In genomic region chr1:158942490-158942889, GRCh38 we compare ENCODE assay signal across 21 cellular contexts. TPM values are rescaled to one million over a fixed set of nuclear protein-coding genes. Genes with fewer than 3 reads are reported as not detected.
DNase-seq lines count a peak whose midpoint lies in the region; ATAC-seq and TF ChIP-seq lines count a peak whose summit lies in the region.
"Had no signal": no experiment of that assay in that cellular context is flagged by ENCODE, and none has a peak within 500 bp of the region (broad histone marks: within the 10 kb centered on the region; RNA-seq: fewer than 3 reads in every experiment).

No MANE protein-coding gene starts in this region.

- no peaks in the 10 kb centered on the region for H3K9me3 Mint-ChIP-seq in activated CD8-positive, alpha-beta T cell treated with anti-CD3 and anti-CD28 coated beads for 36 hours
- H3K9me3 Mint-ChIP-seq in activated CD8-positive, alpha-beta T cell treated with anti-CD3 and anti-CD28 coated beads, Interleukin-2, amount 10 ng/mL, durations not matched to agents 7 days and 5 days (ENCODE audit: insufficient read depth), result no peaks in the 10 kb centered on the region
- H3K9me3 Mint-ChIP-seq in activated naive CD8-positive, alpha-beta T cell treated with anti-CD3 and anti-CD28 coated beads, Interleukin-2, amount 50 U/mL, for 24 hours, result no peaks in the 10 kb centered on the region
- H3K9me3 Mint-ChIP-seq in activated naive CD8-positive, alpha-beta T cell treated with anti-CD3 and anti-CD28 coated beads for 36 hours, result no peaks in the 10 kb centered on the region
- no peaks in the 10 kb centered on the region for H3K9me3 Mint-ChIP-seq in stimulated activated effector memory CD8-positive, alpha-beta T cell treated with anti-CD3 and anti-CD28 coated beads, Interleukin-12 subunit alpha, Interleukin-12 subunit beta, amount 100 ng/mL, for 72 hours
- H3K9me3 Mint-ChIP-seq: CD4-positive, alpha-beta memory T cell had no signal

- CTCF ChIA-PET in activated CD8-positive, alpha-beta T cell treated with anti-CD3 and anti-CD28 coated beads for 36 hours (lab: Charles Lee), result interaction anchor here (1.3 kb wide), 1 partner anchor 56 kb away, joined by 3 read pairs; no protein-coding TSS in a partner anchor
- CTCF ChIA-PET in activated CD8-positive, alpha-beta T cell treated with anti-CD3 and anti-CD28 coated beads, Interleukin-2, amount 10 ng/mL, durations not matched to agents 7 days and 5 days (lab: Charles Lee), result no interaction called here

- intact Hi-C loops in activated CD8-positive, alpha-beta T cell treated with anti-CD3 and anti-CD28 coated beads for 36 hours (cut with micrococcal nuclease), result no loop called here

- H3K4me3 Mint-ChIP-seq in activated CD8-positive, alpha-beta T cell treated with anti-CD3 and anti-CD28 coated beads for 36 hours, result no peak overlapping the region
- H3K4me3 Mint-ChIP-seq in activated CD8-positive, alpha-beta T cell treated with anti-CD3 and anti-CD28 coated beads, Interleukin-2, amount 10 ng/mL, durations not matched to agents 7 days and 5 days, result no peak overlapping the region
- no peak overlapping the region for H3K4me3 Mint-ChIP-seq in activated naive CD8-positive, alpha-beta T cell treated with anti-CD3 and anti-CD28 coated beads, Interleukin-2, amount 50 U/mL, for 24 hours
- H3K4me3 Mint-ChIP-seq in activated naive CD8-positive, alpha-beta T cell treated with anti-CD3 and anti-CD28 coated beads for 36 hours, result no peak overlapping the region
- no peak overlapping the region for H3K4me3 Mint-ChIP-seq in stimulated activated effector memory CD8-positive, alpha-beta T cell treated with anti-CD3 and anti-CD28 coated beads, Interleukin-12 subunit alpha, Interleukin-12 subunit beta, amount 100 ng/mL, for 72 hours
- H3K4me3 Mint-ChIP-seq: CD14-positive monocyte; CD4-positive, alpha-beta memory T cell had no signal

- peaks cover 11% of the 10 kb centered on the region for H3K27me3 ChIP-seq in foreskin keratinocyte
- H3K27me3 ChIP-seq: BLaER1 had no signal

- TF ChIP-seq CTCF in activated CD8-positive, alpha-beta T cell treated with anti-CD3 and anti-CD28 coated beads for 36 hours (IDR thresholded peaks at IDR 0.05), result no peak
- no peak for TF ChIP-seq CTCF in foreskin keratinocyte (conservative IDR thresholded peaks at IDR 0.05)

- peaks cover 12% of the 10 kb centered on the region for H3K36me3 Mint-ChIP-seq in activated CD8-positive, alpha-beta T cell treated with anti-CD3 and anti-CD28 coated beads for 36 hours (ENCODE audit: low read depth)
- H3K36me3 Mint-ChIP-seq in activated CD8-positive, alpha-beta T cell treated with anti-CD3 and anti-CD28 coated beads, Interleukin-2, amount 10 ng/mL, durations not matched to agents 7 days and 5 days (ENCODE audit: low read depth), result peaks cover 29% of the 10 kb centered on the region
- H3K36me3 Mint-ChIP-seq in activated naive CD8-positive, alpha-beta T cell treated with anti-CD3 and anti-CD28 coated beads, Interleukin-2, amount 50 U/mL, for 24 hours (ENCODE audit: low read depth), result peaks cover 7% of the 10 kb centered on the region
- no peaks in the 10 kb centered on the region for H3K36me3 Mint-ChIP-seq in activated naive CD8-positive, alpha-beta T cell treated with anti-CD3 and anti-CD28 coated beads for 36 hours
- H3K36me3 Mint-ChIP-seq in stimulated activated effector memory CD8-positive, alpha-beta T cell treated with anti-CD3 and anti-CD28 coated beads, Interleukin-12 subunit alpha, Interleukin-12 subunit beta, amount 100 ng/mL, for 72 hours, result peaks cover 99% of the 10 kb centered on the region
- H3K36me3 Mint-ChIP-seq: CD14-positive monocyte had no signal

- no peak for DNase-seq in activated CD8-positive, alpha-beta T cell treated with anti-CD3 and anti-CD28 coated beads for 36 hours
- DNase-seq in activated CD8-positive, alpha-beta T cell treated with anti-CD3 and anti-CD28 coated beads, Interleukin-2, amount 10 ng/mL, durations not matched to agents 7 days and 5 days, result no peak
- no peak for DNase-seq in activated naive CD8-positive, alpha-beta T cell treated with anti-CD3 and anti-CD28 coated beads, Interleukin-2, amount 50 U/mL, for 24 hours
- no peak for DNase-seq in activated naive CD8-positive, alpha-beta T cell treated with anti-CD3 and anti-CD28 coated beads for 36 hours
- DNase-seq in foreskin keratinocyte (no peak), NCI-H2227 treated with DMSO at 0.1 percent for 48 hours (lab: John Stamatoyannopoulos, UW) (no peak)
- no peak for DNase-seq in stimulated activated effector memory CD8-positive, alpha-beta T cell treated with anti-CD3 and anti-CD28 coated beads, Interleukin-12 subunit alpha, Interleukin-12 subunit beta, amount 100 ng/mL, for 72 hours (ENCODE audit: low spot score in 2 of 2)
- DNase-seq in activated CD4-positive, alpha-beta T cell treated with anti-CD3 and anti-CD28 coated beads, Interleukin-2, amount 50 U/mL, for 4 hours, result no peak
- DNase-seq: 8988T; Calu3; CD4-positive, alpha-beta memory T cell; DMS79 treated with DMSO at 0.1 percent for 48 hours; GOT3 had no signal

- peak; percentile 39 for ATAC-seq in activated CD8-positive, alpha-beta T cell treated with anti-CD3 and anti-CD28 coated beads for 36 hours
- no peak for ATAC-seq in activated CD8-positive, alpha-beta T cell treated with anti-CD3 and anti-CD28 coated beads, Interleukin-2, amount 10 ng/mL, durations not matched to agents 7 days and 5 days
- peak; percentile 40 for ATAC-seq in activated naive CD8-positive, alpha-beta T cell treated with anti-CD3 and anti-CD28 coated beads, Interleukin-2, amount 50 U/mL, for 24 hours
- ATAC-seq in foreskin keratinocyte, result peak; percentile 53
- ATAC-seq in stimulated activated effector memory CD8-positive, alpha-beta T cell treated with anti-CD3 and anti-CD28 coated beads, Interleukin-12 subunit alpha, Interleukin-12 subunit beta, amount 100 ng/mL, for 72 hours, result peak; percentile 76
- ATAC-seq: GM12878 had no signal

- peaks cover 14% of the 10 kb centered on the region for H3K4me1 ChIP-seq in foreskin keratinocyte
- H3K4me1 ChIP-seq: BLaER1, HAP-1 had no signal

- H3K27ac ChIP-seq in foreskin keratinocyte, result no peak overlapping the region
- H3K27ac ChIP-seq: BLaER1 had no signal

- POLR2A ChIA-PET in activated CD8-positive, alpha-beta T cell treated with anti-CD3 and anti-CD28 coated beads for 36 hours (lab: Charles Lee), result no interaction called here
- POLR2A ChIA-PET in activated CD8-positive, alpha-beta T cell treated with anti-CD3 and anti-CD28 coated beads, Interleukin-2, amount 10 ng/mL, durations not matched to agents 7 days and 5 days (lab: Charles Lee), result no interaction called here

- peaks cover 27% of the 10 kb centered on the region for H3K4me1 Mint-ChIP-seq in activated CD8-positive, alpha-beta T cell treated with anti-CD3 and anti-CD28 coated beads for 36 hours (ENCODE audit: low read depth)
- no peaks in the 10 kb centered on the region for H3K4me1 Mint-ChIP-seq in activated CD8-positive, alpha-beta T cell treated with anti-CD3 and anti-CD28 coated beads, Interleukin-2, amount 10 ng/mL, durations not matched to agents 7 days and 5 days (ENCODE audit: low read depth)
- H3K4me1 Mint-ChIP-seq in activated naive CD8-positive, alpha-beta T cell treated with anti-CD3 and anti-CD28 coated beads, Interleukin-2, amount 50 U/mL, for 24 hours, result peaks cover 12% of the 10 kb centered on the region
- no peaks in the 10 kb centered on the region for H3K4me1 Mint-ChIP-seq in activated naive CD8-positive, alpha-beta T cell treated with anti-CD3 and anti-CD28 coated beads for 36 hours
- H3K4me1 Mint-ChIP-seq in stimulated activated effector memory CD8-positive, alpha-beta T cell treated with anti-CD3 and anti-CD28 coated beads, Interleukin-12 subunit alpha, Interleukin-12 subunit beta, amount 100 ng/mL, for 72 hours, result peaks cover 71% of the 10 kb centered on the region
- H3K4me1 Mint-ChIP-seq: CD14-positive monocyte had no signal

- H3K27ac Mint-ChIP-seq in activated CD8-positive, alpha-beta T cell treated with anti-CD3 and anti-CD28 coated beads for 36 hours, result no peak overlapping the region
- no peak overlapping the region for H3K27ac Mint-ChIP-seq in activated CD8-positive, alpha-beta T cell treated with anti-CD3 and anti-CD28 coated beads, Interleukin-2, amount 10 ng/mL, durations not matched to agents 7 days and 5 days
- H3K27ac Mint-ChIP-seq in activated naive CD8-positive, alpha-beta T cell treated with anti-CD3 and anti-CD28 coated beads, Interleukin-2, amount 50 U/mL, for 24 hours, result no peak overlapping the region
- H3K27ac Mint-ChIP-seq in activated naive CD8-positive, alpha-beta T cell treated with anti-CD3 and anti-CD28 coated beads for 36 hours, result no peak overlapping the region
- no peak overlapping the region for H3K27ac Mint-ChIP-seq in stimulated activated effector memory CD8-positive, alpha-beta T cell treated with anti-CD3 and anti-CD28 coated beads, Interleukin-12 subunit alpha, Interleukin-12 subunit beta, amount 100 ng/mL, for 72 hours
- H3K27ac Mint-ChIP-seq: CD14-positive monocyte had no signal

- peaks cover 6% of the 10 kb centered on the region for H3K27me3 Mint-ChIP-seq in activated CD8-positive, alpha-beta T cell treated with anti-CD3 and anti-CD28 coated beads for 36 hours
- peaks cover 12% of the 10 kb centered on the region for H3K27me3 Mint-ChIP-seq in activated CD8-positive, alpha-beta T cell treated with anti-CD3 and anti-CD28 coated beads, Interleukin-2, amount 10 ng/mL, durations not matched to agents 7 days and 5 days (ENCODE audit: low read depth)
- peaks cover 5% of the 10 kb centered on the region for H3K27me3 Mint-ChIP-seq in activated naive CD8-positive, alpha-beta T cell treated with anti-CD3 and anti-CD28 coated beads, Interleukin-2, amount 50 U/mL, for 24 hours
- H3K27me3 Mint-ChIP-seq in activated naive CD8-positive, alpha-beta T cell treated with anti-CD3 and anti-CD28 coated beads for 36 hours, result peaks cover 20% of the 10 kb centered on the region
- H3K27me3 Mint-ChIP-seq: CD4-positive, alpha-beta memory T cell had no signal

RNA-seq across cellular contexts. Expression of gene PYHIN1, which starts 11.1 kb away (rescaled TPM):
- 1 to 10 TPM; 7.0 to 8.5 TPM for total RNA-seq in activated CD8-positive, alpha-beta T cell treated with anti-CD3 and anti-CD28 coated beads for 36 hours
- 10 to 100 TPM; 11.5 to 12.5 TPM for total RNA-seq in activated CD8-positive, alpha-beta T cell treated with anti-CD3 and anti-CD28 coated beads, Interleukin-2, amount 10 ng/mL, durations not matched to agents 7 days and 5 days
- 1 to 10 TPM; 1.4 to 1.6 TPM for total RNA-seq in activated naive CD8-positive, alpha-beta T cell treated with anti-CD3 and anti-CD28 coated beads for 36 hours
- total RNA-seq in foreskin keratinocyte, result 0.10 and 0.11 TPM in 2 replicates
- 0.03 TPM in 1 of 2 replicates, not detected in the other for polyA plus RNA-seq in foreskin keratinocyte
- total RNA-seq: A673, Calu3, G401, HT-29 had no signal
- polyA plus RNA-seq: AG04450 had no signal
